In the genomic region with DNA sequence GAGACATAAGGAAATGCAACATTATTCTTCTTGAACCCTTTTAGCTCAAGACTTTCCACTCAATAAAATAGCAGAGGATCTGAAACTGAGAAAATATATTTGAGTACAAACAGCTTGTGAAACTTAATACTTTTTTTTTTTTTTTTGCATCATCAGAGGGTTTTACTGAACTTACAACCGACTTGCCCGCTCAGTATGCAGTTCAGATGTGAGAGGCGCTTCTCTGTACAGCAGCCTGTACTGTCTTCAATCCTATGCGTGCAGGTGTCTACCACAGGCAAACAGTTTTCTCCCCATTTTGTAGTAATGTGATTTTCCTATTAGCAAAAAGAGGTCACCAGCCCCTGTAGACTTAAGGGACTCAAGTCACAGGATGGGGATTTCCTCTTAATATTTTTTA, we compare ENCODE assay signal across 7 cellular contexts. TPM values are rescaled to one million over a fixed set of nuclear protein-coding genes. Genes with fewer than 3 reads are reported as not detected.
DNase-seq lines count a peak whose midpoint lies in the region; ATAC-seq, FAIRE-seq and TF ChIP-seq lines count a peak whose summit lies in the region.
"Not testable (repeated sequence)": the region's sequence is repeated elsewhere in the genome, so short reads cannot be mapped to it uniquely, and the experiment has no call there.

No MANE protein-coding gene starts in this region.

- POLR2A ChIA-PET in OCI-LY7 (lab: Charles Lee) = interaction anchor here (0.5 to 1.7 kb wide), 6 partner anchors 23 to 465 kb away, joined by 3 to 5 read pairs (median 3); no protein-coding TSS in a partner anchor
- POLR2A ChIA-PET in GM12878 (lab: Charles Lee) = interaction anchor here (0.6 to 0.7 kb wide), 2 partner anchors 29 to 82 kb away, joined by 3 to 4 read pairs; no protein-coding TSS in a partner anchor

- FAIRE-seq in GM19239 (lab: Jason Lieb, UNC) = peak; percentile 78
- not testable (repeated sequence) for FAIRE-seq in GM12878 (lab: Jason Lieb, UNC)

- H3K4me2 ChIP-seq in OCI-LY7 (ENCODE audit: low read length) = peak overlapping the region; percentile 52; the same call in 1 of the 2 replicates
- not testable (repeated sequence) for H3K4me2 ChIP-seq in GM12878 (ENCODE audit: control insufficient read depth, insufficient read depth)

- in situ Hi-C loops in GM12878 (cut with MboI) = not testable (repeated sequence)

- not testable (repeated sequence) for H3K9me2 ChIP-seq in OCI-LY7 (ENCODE audit: insufficient read depth, low read length)

- not testable (repeated sequence) for H3K79me2 ChIP-seq in OCI-LY7 (ENCODE audit: insufficient read depth, low read depth, low read length); GM12878 (ENCODE audit: control insufficient read depth, insufficient read depth, low read length)

- BruUV-seq in OCI-LY7 (replicated peaks; lab: Mats Ljungman, UMichigan); GM12878 (replicated peaks; lab: Mats Ljungman, UMichigan): not testable (repeated sequence)

- not testable (repeated sequence) for H3K27me3 ChIP-seq in GM12878 (replicated peaks in 1 of 2; ENCODE audit: control insufficient read depth in 2 of 2, insufficient read depth in 2 of 2, low read length in 1 of 2)

- peak overlapping the region; percentile 66 for H3K27ac Mint-ChIP-seq in natural killer cell

- SMC1A ChIA-PET in GM12878 (lab: Charles Lee; ENCODE audit: uncharacterized antibody, unreplicated experiment) = not testable (repeated sequence)

- intact Hi-C loops in OCI-LY7 (cut with micrococcal nuclease; ENCODE audit: unreplicated experiment) = loop anchor here (5.0 kb wide), 1 partner anchor 71 kb away; no protein-coding TSS in a partner anchor
- intact Hi-C loops in GM12878 (cut with micrococcal nuclease; ENCODE audit: unreplicated experiment); natural killer cell (cut with micrococcal nuclease): not testable (repeated sequence)

- TF ChIP-seq CTCF in GM12864 (IDR thresholded peaks at IDR 0.05; ENCODE audit: low read depth, low read length, missing control alignments); OCI-LY7 (conservative IDR thresholded peaks at IDR 0.05; ENCODE audit: low read length); GM12878 (IDR thresholded peaks at IDR 0.05 in 2 of 3, conservative IDR thresholded peaks at IDR 0.05 in 1 of 3; ENCODE audit: control insufficient read depth in 2 of 3, extremely low read depth in 1 of 3, insufficient read depth in 1 of 3, low read depth in 3 of 3, low read length in 3 of 3); natural killer cell (IDR thresholded peaks at IDR 0.05): not testable (repeated sequence)

- peaks cover 13% of the 10 kb centered on the region for H3K36me3 Mint-ChIP-seq in natural killer cell

- not testable (repeated sequence) for TF ChIP-seq RAD21 in GM12878 (IDR thresholded peaks at IDR 0.05; ENCODE audit: insufficient read depth, low read depth, low read length)

- H3K9ac ChIP-seq in GM12878 (ENCODE audit: control insufficient read depth, insufficient read depth, low read length) = not testable (repeated sequence)

- CTCF ChIA-PET in OCI-LY7 (lab: Charles Lee; ENCODE audit: unreplicated experiment) (interaction anchor here (0.6 kb wide), 2 partner anchors 76 to 581 kb away, joined by 3 read pairs; no protein-coding TSS in a partner anchor), GM12878 (lab: Yijun Ruan, JAX) (interaction anchor here (0.6 kb wide), 1 partner anchor 386 kb away, joined by 4 read pairs; no protein-coding TSS in a partner anchor)

- H3K4me1 Mint-ChIP-seq in natural killer cell = peaks cover 9 to 12% of the 10 kb centered on the region in 2 donors

- peak overlapping the region; percentile 73 for H3K27ac ChIP-seq in OCI-LY7 (ENCODE audit: low read depth, low read length, poor library complexity, severe bottlenecking)
- not testable (repeated sequence) for H3K27ac ChIP-seq in GM12878 (ENCODE audit: control insufficient read depth, insufficient read depth)

- RAD21 ChIA-PET in GM12878 (lab: Charles Lee; ENCODE audit: unreplicated experiment) = interaction anchor here (1.1 kb wide), 1 partner anchor 19 kb away, joined by 6 read pairs; no protein-coding TSS in a partner anchor

- H3K4me1 ChIP-seq in OCI-LY7 (ENCODE audit: insufficient read depth, low read length, poor library complexity, severe bottlenecking) = peaks cover 33% of the 10 kb centered on the region
- H3K4me1 ChIP-seq in GM12878 (ENCODE audit: control insufficient read depth, insufficient read depth, low read length) = not testable (repeated sequence)

- 16% methylated on average over 4 of the region's 4 CpGs for WGBS in GM12878 (ENCODE audit: insufficient coverage, insufficient replicate concordance, low lambda C conversion rate, missing lambda C conversion rate)

- DNase-seq in GM12864 (ENCODE audit: low read depth) (peak; percentile 53), OCI-LY7 (ENCODE audit: low spot score) (peak; percentile 81), GM12878 (ENCODE audit: low read depth, low spot score) (peak; percentile 25)
- DNase-seq in GM19239 (ENCODE audit: insufficient read length, low spot score); natural killer cell: not testable (repeated sequence)

- not testable (repeated sequence) for H3K9me3 ChIP-seq in OCI-LY7 (ENCODE audit: low read length); GM12878 (replicated peaks; ENCODE audit: control insufficient read depth, insufficient read depth, low read length)

- H3K36me3 ChIP-seq in OCI-LY7 (ENCODE audit: insufficient read depth, low read length) = peaks cover 44% of the 10 kb centered on the region
- H3K36me3 ChIP-seq in GM12878 (ENCODE audit: control insufficient read depth in 2 of 2, insufficient read depth in 2 of 2, low read length in 1 of 2) = not testable (repeated sequence)

- not testable (repeated sequence) for H3K27me3 Mint-ChIP-seq in natural killer cell (ENCODE audit: low read depth in 2 of 2)

- H4K20me1 ChIP-seq in OCI-LY7 (ENCODE audit: insufficient read depth, low read length); GM12878 (ENCODE audit: control insufficient read depth, insufficient read depth): not testable (repeated sequence)

- H3K4me3 ChIP-seq in GM12864 (ENCODE audit: low read depth, low read length); OCI-LY7 (ENCODE audit: low read depth, low read length, poor library complexity, severe bottlenecking); GM12878: not testable (repeated sequence)

- not testable (repeated sequence) for TF ChIP-seq POLR2A in GM12878 (IDR thresholded peaks at IDR 0.05; ENCODE audit: low read depth, low read length)

- peak; percentile 63 for ATAC-seq in HG02678 (IDR thresholded peaks at IDR 0.05; ENCODE audit: unreplicated experiment)
- ATAC-seq in HG03521 (IDR thresholded peaks at IDR 0.05; ENCODE audit: unreplicated experiment) = peak; percentile 44
- ATAC-seq in GM12878 = peak; percentile 65
- ATAC-seq in natural killer cell = not testable (repeated sequence)

- not testable (repeated sequence) for H3K4me3 Mint-ChIP-seq in natural killer cell

- H2AFZ ChIP-seq in OCI-LY7 (ENCODE audit: low read length); GM12878 (ENCODE audit: control insufficient read depth, low read depth, low read length): not testable (repeated sequence)

- TF ChIP-seq EP300 in GM12878 (IDR thresholded peaks at IDR 0.05; ENCODE audit: borderline replicate concordance in 1 of 2, control insufficient read depth in 1 of 2, low read depth in 2 of 2, low read length in 2 of 2) = not testable (repeated sequence)

- not testable (repeated sequence) for H3K9me3 Mint-ChIP-seq in natural killer cell

TF ChIP-seq in GM12878, 131 proteins besides CTCF, POLR2A, EP300 and RAD21:
- peak; percentile 35; the same call in 1 of the 2 replicates for TF ChIP-seq ZNF384 (IDR thresholded peaks at IDR 0.05; ENCODE audit: borderline replicate concordance, low read depth, low read length)
- 0 out of 2 replicates have a peak, but pooled peaks have one; percentile 24 for TF ChIP-seq ATF2 (IDR thresholded peaks at IDR 0.05; ENCODE audit: low read length)

RNA-seq across cellular contexts. Expression of gene ZRANB1, which starts 46.8 kb away (rescaled TPM):
- total RNA-seq in OCI-LY7 (2014; rRNA removed; shearing (Covaris generic)) = 14.5 and 16.7 TPM in 2 replicates
- total RNA-seq in OCI-LY7 (2022) (17.0 and 18.3 TPM in 2 replicates), GM12878 (2014; rRNA removed) (8.2 and 9.4 TPM in 2 replicates), GM12878 (2014; rRNA removed; fragmentation: Illumina TruSeq; extraction: Trizol) (11.8 and 11.9 TPM in 2 replicates), GM12878 (2021) (8.2 and 8.4 TPM in 2 replicates), natural killer cell (10 to 100 TPM; 18.0 to 20.5 (median 18.8) TPM)
- total RNA-seq in GM12878 (2013; cell fraction: nucleolus; rRNA removed) = 28.5 and 30.5 TPM in 2 replicates
- polyA plus RNA-seq in GM12878 (2011; ENCODE audit: low read depth) = 6.2 TPM
- polyA plus RNA-seq in GM12878 (2011; rRNA removed) (8.9 and 10.7 TPM in 2 replicates), GM12878 (2014; fragmentation: Illumina TruSeq; extraction: Trizol) (8.1 and 10.1 TPM in 2 replicates), GM12878 (2014; fragmentation: Nextera tagmentation; extraction: Ambion mirVana) (1 to 10 TPM; 2.2 to 2.8 TPM), GM12878 (2014; rRNA removed) (4.4 and 4.5 TPM in 2 replicates), GM12878 (2016; fragmentation: Nextera tagmentation; extraction: Ambion mirVana) (1 to 10 TPM; 1.7 to 4.4 TPM)
- 3.8 and 5.2 TPM in 2 replicates for polyA plus RNA-seq in GM12878 (2011; cell fraction: cytosol; rRNA removed)
- 4.4 and 5.0 TPM in 2 replicates for polyA plus RNA-seq in GM12878 (2011; cell fraction: nucleus; rRNA removed)
- 7.1 and 8.8 TPM in 2 replicates for polyA plus RNA-seq in GM12878 (2012)
- 15.9 and 20.8 TPM in 2 replicates for polyA minus RNA-seq in GM12878 (2011; rRNA and poly(A)+ RNA removed)
- 7.4 and 7.6 TPM in 2 replicates for polyA minus RNA-seq in GM12878 (2011; cell fraction: cytosol; rRNA and poly(A)+ RNA removed)
- polyA minus RNA-seq in GM12878 (2011; cell fraction: nucleus; rRNA and poly(A)+ RNA removed) = 5.9 and 7.7 TPM in 2 replicates
